ENCODE assay signal across 9 cellular contexts in genomic region chr16:13873835-13874438, GRCh38. TPM values are rescaled to one million over a fixed set of nuclear protein-coding genes. Genes with fewer than 3 reads are reported as not detected.
DNase-seq lines count a peak whose midpoint lies in the region; ATAC-seq and TF ChIP-seq lines count a peak whose summit lies in the region.
"Had no signal": no experiment of that assay in that cellular context is flagged by ENCODE, and none has a peak within 500 bp of the region (broad histone marks: within the 10 kb centered on the region; RNA-seq: fewer than 3 reads in every experiment).

No MANE protein-coding gene starts in this region.

- TF ChIP-seq CTCF in MCF 10A (IDR thresholded peaks at IDR 0.05; ENCODE audit: unreplicated experiment), result peak; percentile 41
- TF ChIP-seq CTCF in breast epithelium (IDR thresholded peaks at IDR 0.05), result peak in 1 of 3 donors; percentile 11
- peak; percentile 13 to 41 for TF ChIP-seq CTCF in fibroblast of lung (conservative IDR thresholded peaks at IDR 0.05 in 1 of 2, IDR thresholded peaks at IDR 0.05 in 1 of 2; ENCODE audit: low read depth in 1 of 2, low read length in 2 of 2)
- peak; percentile 24 to 32 for TF ChIP-seq CTCF in tibial artery (IDR thresholded peaks at IDR 0.05)

- H3K27me3 ChIP-seq in breast epithelium, result no peaks in the 10 kb centered on the region
- H3K27me3 ChIP-seq in fibroblast of lung (ENCODE audit: control insufficient read depth, insufficient read depth, low read length), result no peaks in the 10 kb centered on the region
- no peaks in the 10 kb centered on the region for H3K27me3 ChIP-seq in tibial artery

- no peaks in the 10 kb centered on the region for H4K20me1 ChIP-seq in fibroblast of lung (ENCODE audit: control insufficient read depth, extremely low read depth, insufficient read depth, low read length)

- no peaks in the 10 kb centered on the region for H3K79me2 ChIP-seq in fibroblast of lung (ENCODE audit: control insufficient read depth, insufficient read depth, low read length)

- no peak overlapping the region for H3K9ac ChIP-seq in fibroblast of lung (ENCODE audit: insufficient read depth, low read length)

- H3K36me3 ChIP-seq in breast epithelium (no peaks in the 10 kb centered on the region), fibroblast of lung (ENCODE audit: control insufficient read depth, insufficient read depth, low read length) (no peaks in the 10 kb centered on the region), tibial artery (no peaks in the 10 kb centered on the region)

- H2AFZ ChIP-seq in fibroblast of lung (ENCODE audit: low read length), result no peak overlapping the region

- TF ChIP-seq POLR2A in breast epithelium (IDR thresholded peaks at IDR 0.05), result no peak

- H3K27me3 Mint-ChIP-seq in MCF 10A (ENCODE audit: insufficient read depth, unreplicated experiment), result peaks cover 21% of the 10 kb centered on the region
- H3K27me3 Mint-ChIP-seq in activated naive CD4-positive, alpha-beta T cell treated with anti-CD3 and anti-CD28 coated beads, Interleukin-2, amount 10 ng/mL, durations not matched to agents 7 days and 5 days, result peaks cover 16% of the 10 kb centered on the region

- H3K4me3 ChIP-seq in breast epithelium, result no peak overlapping the region
- no peak overlapping the region for H3K4me3 ChIP-seq in fibroblast of lung (replicated peaks in 1 of 4; ENCODE audit: control extremely low read depth in 1 of 4, insufficient read depth in 1 of 4, low read depth in 3 of 4, low read length in 4 of 4)
- H3K4me3 ChIP-seq in tibial artery, result no peak overlapping the region

- no peaks in the 10 kb centered on the region for H3K4me1 Mint-ChIP-seq in MCF 10A (ENCODE audit: insufficient read depth, unreplicated experiment)
- no peaks in the 10 kb centered on the region for H3K4me1 Mint-ChIP-seq in activated naive CD4-positive, alpha-beta T cell treated with anti-CD3 and anti-CD28 coated beads, Interleukin-2, amount 10 ng/mL, durations not matched to agents 7 days and 5 days

- CTCF ChIA-PET in MCF 10A (lab: Yijun Ruan, JAX), result interaction anchor here (0.5 to 4.0 kb wide), 28 partner anchors 10 to 1780 kb away, joined by 3 to 26 read pairs (median 3); partner anchors contain the start of gene ERCC4
- CTCF ChIA-PET in activated naive CD4-positive, alpha-beta T cell treated with anti-CD3 and anti-CD28 coated beads, Interleukin-2, amount 10 ng/mL, durations not matched to agents 7 days and 5 days (lab: Charles Lee), result interaction anchor here (1.0 kb wide), 1 partner anchor 11 kb away, joined by 3 read pairs; no protein-coding TSS in a partner anchor

- H3K27ac ChIP-seq in breast epithelium, result no peak overlapping the region
- H3K27ac ChIP-seq in fibroblast of lung (ENCODE audit: insufficient read depth, low read length), result no peak overlapping the region
- H3K27ac ChIP-seq in tibial artery, result no peak overlapping the region
- H3K27ac ChIP-seq: epithelial cell of prostate had no signal

- no peak overlapping the region for H3K4me3 Mint-ChIP-seq in MCF 10A (ENCODE audit: unreplicated experiment)
- no peak overlapping the region for H3K4me3 Mint-ChIP-seq in activated naive CD4-positive, alpha-beta T cell treated with anti-CD3 and anti-CD28 coated beads, Interleukin-2, amount 10 ng/mL, durations not matched to agents 7 days and 5 days

- BruUV-seq in MCF 10A (replicated peaks; lab: Mats Ljungman, UMichigan), result no TSS peak

- H3K4me2 ChIP-seq in fibroblast of lung (ENCODE audit: extremely low read depth, insufficient read depth, low read length), result no peak overlapping the region

- H3K27ac Mint-ChIP-seq in MCF 10A (ENCODE audit: low read depth, unreplicated experiment), result no peak overlapping the region
- H3K27ac Mint-ChIP-seq in activated naive CD4-positive, alpha-beta T cell treated with anti-CD3 and anti-CD28 coated beads, Interleukin-2, amount 10 ng/mL, durations not matched to agents 7 days and 5 days, result no peak overlapping the region

- intact Hi-C loops in MCF 10A (cut with micrococcal nuclease), result loop anchor here (1.0 kb wide), 1 partner anchor 978 kb away; no protein-coding TSS in a partner anchor
- intact Hi-C loops in breast epithelium (cut with DNase I; ENCODE audit: low total_unique reads), result no loop called here
- intact Hi-C loops in tibial artery (cut with DNase I; ENCODE audit: low total_unique reads), result no loop called here

- H3K9me3 ChIP-seq in breast epithelium (no peaks in the 10 kb centered on the region), fibroblast of lung (ENCODE audit: control insufficient read depth, insufficient read depth, low read depth, low read length) (no peaks in the 10 kb centered on the region), tibial artery (no peaks in the 10 kb centered on the region)

- ATAC-seq in GM19328 (IDR thresholded peaks at IDR 0.05; ENCODE audit: unreplicated experiment), result no peak
- no peak for ATAC-seq in HG03280 (IDR thresholded peaks at IDR 0.05; ENCODE audit: unreplicated experiment)

- DNase-seq in MCF 10A (ENCODE audit: unreplicated experiment) (peak; percentile 30), breast epithelium (ENCODE audit: low spot score in 2 of 2) (no peak), NCI-H82 treated with DMSO at 0.1 percent for 48 hours (lab: John Stamatoyannopoulos, UW; ENCODE audit: unreplicated experiment) (peak; percentile 46), fibroblast of lung (ENCODE audit: low read depth in 2 of 2) (peak; percentile 7 to 29), tibial artery (no peak)
- no peak for DNase-seq in activated naive CD4-positive, alpha-beta T cell treated with anti-CD3 and anti-CD28 coated beads, Interleukin-2, amount 10 ng/mL, durations not matched to agents 7 days and 5 days

- H3K36me3 Mint-ChIP-seq in MCF 10A (ENCODE audit: insufficient read depth, unreplicated experiment), result no peaks in the 10 kb centered on the region
- no peaks in the 10 kb centered on the region for H3K36me3 Mint-ChIP-seq in activated naive CD4-positive, alpha-beta T cell treated with anti-CD3 and anti-CD28 coated beads, Interleukin-2, amount 10 ng/mL, durations not matched to agents 7 days and 5 days

- no peaks in the 10 kb centered on the region for H3K9me3 Mint-ChIP-seq in MCF 10A (ENCODE audit: unreplicated experiment)
- H3K9me3 Mint-ChIP-seq in activated naive CD4-positive, alpha-beta T cell treated with anti-CD3 and anti-CD28 coated beads, Interleukin-2, amount 10 ng/mL, durations not matched to agents 7 days and 5 days, result no peaks in the 10 kb centered on the region

- POLR2A ChIA-PET in MCF 10A (lab: Yijun Ruan, JAX), result interaction anchor here (0.7 kb wide), 1 partner anchor 455 kb away, joined by 3 read pairs; no protein-coding TSS in a partner anchor

- H3K4me1 ChIP-seq in breast epithelium (no peaks in the 10 kb centered on the region), fibroblast of lung (ENCODE audit: control insufficient read depth, extremely low read depth, insufficient read depth, low read length) (no peaks in the 10 kb centered on the region), tibial artery (peaks cover 0 to 5% (median 0%) of the 10 kb centered on the region in 4 donors)

RNA-seq across cellular contexts. Expression of gene ERCC4, which starts 46.0 kb away (rescaled TPM):
- total RNA-seq in MCF 10A (2022) (10.3 and 15.9 TPM in 2 replicates), breast epithelium (1 to 10 TPM; 4.8 to 8.3 (median 7.9) TPM), fibroblast of lung (9.5 and 10.6 TPM in 2 replicates)
- 4.3 and 5.9 TPM in 2 replicates for polyA plus RNA-seq in fibroblast of lung
- 4.6 and 6.8 TPM in 2 replicates for polyA plus RNA-seq in fibroblast of lung (2012)
- 2.1 and 13.2 TPM in 2 replicates for polyA minus RNA-seq in fibroblast of lung (ENCODE audit: low replicate concordance)

Comparison
In these comparisons a context has a peak if more than half of its experiments do, and no peak if none do; other contexts are left out.
1. DNase-seq: peak in MCF 10A (single experiment), NCI-H82 treated with DMSO at 0.1 percent for 48 hours (single experiment) and fibroblast of lung (2 of 2); none in breast epithelium (0 of 2), tibial artery (0 of 2) and activated naive CD4-positive, alpha-beta T cell treated with anti-CD3 and anti-CD28 coated beads, Interleukin-2, amount 10 ng/mL, durations not matched to agents 7 days and 5 days (single experiment).